Comparison of ENCODE assay signal across 9 cellular contexts in genomic region chr16:1420111-1420539, GRCh38. TPM values are rescaled to one million over a fixed set of nuclear protein-coding genes. Genes with fewer than 3 reads are reported as not detected.
DNase-seq lines count a peak whose midpoint lies in the region; ATAC-seq, FAIRE-seq and TF ChIP-seq lines count a peak whose summit lies in the region.
"Had no signal": no experiment of that assay in that cellular context is flagged by ENCODE, and none has a peak within 500 bp of the region (broad histone marks: within the 10 kb centered on the region; RNA-seq: fewer than 3 reads in every experiment).

No MANE protein-coding gene starts in this region.

- in situ Hi-C loops in GM12878 (cut with MboI): no loop called here

- peak overlapping the region; percentile 90 for H3K9ac ChIP-seq in GM12878 (ENCODE audit: control insufficient read depth, insufficient read depth, low read length)

- peak overlapping the region; percentile 73 for H3K4me2 ChIP-seq in GM12878 (ENCODE audit: control insufficient read depth, insufficient read depth)

- H3K4me1 ChIP-seq in GM12878 (ENCODE audit: control insufficient read depth, insufficient read depth, low read length) (no peaks in the 10 kb centered on the region), mesodermal cell (ENCODE audit: control insufficient read depth, insufficient read depth, low read length, poor library complexity, severe bottlenecking) (peaks cover 5% of the 10 kb centered on the region)

- CTCF ChIA-PET in GM12878 (lab: Yijun Ruan, JAX): interaction anchor here (0.6 kb wide), 1 partner anchor 39 kb away, joined by 3 read pairs; no protein-coding TSS in a partner anchor

- SMC1A ChIA-PET in GM12878 (lab: Charles Lee; ENCODE audit: uncharacterized antibody, unreplicated experiment): interaction anchor here (1.7 kb wide), 1 partner anchor 13 kb away, joined by 3 read pairs; no protein-coding TSS in a partner anchor

- RAD21 ChIA-PET in GM12878 (lab: Charles Lee; ENCODE audit: unreplicated experiment): interaction anchor here (0.7 to 1.0 kb wide), 3 partner anchors 12 to 362 kb away, joined by 3 to 4 read pairs (median 3); partner anchors contain the start of genes NUBP2 and SPSB3

- no peak for TF ChIP-seq EP300 in GM12878 (IDR thresholded peaks at IDR 0.05; ENCODE audit: borderline replicate concordance in 1 of 2, control insufficient read depth in 1 of 2, low read depth in 2 of 2, low read length in 2 of 2)

- H2AFZ ChIP-seq in GM12878 (ENCODE audit: control insufficient read depth, low read depth, low read length): no peak overlapping the region

- H3K9me3 ChIP-seq in GM12878 (replicated peaks; ENCODE audit: control insufficient read depth, insufficient read depth, low read length) (no peaks in the 10 kb centered on the region), mesodermal cell (ENCODE audit: control insufficient read depth, low read length) (peaks cover 11% of the 10 kb centered on the region)

- FAIRE-seq in GM12878 (lab: Jason Lieb, UNC): peak; percentile 13
- FAIRE-seq: colon had no signal

- H3K4me3 ChIP-seq in GM12878 (peak overlapping the region; percentile 94), mesodermal cell (ENCODE audit: extremely low read depth, insufficient read depth, low read length, poor library complexity, severe bottlenecking) (peak overlapping the region; percentile 99)

- peak; percentile 25 for DNase-seq in activated CD4-positive, alpha-beta T cell treated with anti-CD3 and anti-CD28 coated beads for 48 hours
- no peak for DNase-seq in activated CD4-positive, alpha-beta T cell treated with anti-CD3 and anti-CD28 coated beads, Interleukin-2, amount 50 U/mL, for 48 hours
- DNase-seq in GM12878 (ENCODE audit: low read depth, low spot score) (no peak), hepatic stellate cell (ENCODE audit: low spot score) (no peak), SIG-M5 (lab: John Stamatoyannopoulos, UW) (no peak), cortex of kidney (lab: John Stamatoyannopoulos, UW) (no peak)

- BruUV-seq in GM12878 (replicated peaks; lab: Mats Ljungman, UMichigan): TSS peak; percentile 93

- H4K20me1 ChIP-seq in GM12878 (ENCODE audit: control insufficient read depth, insufficient read depth): no peaks in the 10 kb centered on the region

- TF ChIP-seq POLR2A in GM12878 (IDR thresholded peaks at IDR 0.05; ENCODE audit: low read depth, low read length): no peak

- ATAC-seq in HG03439 (IDR thresholded peaks at IDR 0.05; ENCODE audit: unreplicated experiment): peak; percentile 5
- ATAC-seq in GM12878: peak; percentile 7

- TF ChIP-seq RAD21 in GM12878 (IDR thresholded peaks at IDR 0.05; ENCODE audit: insufficient read depth, low read depth, low read length): no peak

- no peak for TF ChIP-seq CTCF in GM12878 (IDR thresholded peaks at IDR 0.05 in 2 of 3, conservative IDR thresholded peaks at IDR 0.05 in 1 of 3; ENCODE audit: control insufficient read depth in 2 of 3, extremely low read depth in 1 of 3, insufficient read depth in 1 of 3, low read depth in 3 of 3, low read length in 3 of 3)

- H3K36me3 ChIP-seq in GM12878 (ENCODE audit: control insufficient read depth in 2 of 2, insufficient read depth in 2 of 2, low read length in 1 of 2): peaks cover 0 to 1% of the 10 kb centered on the region in 2 experiments; a peak in 2 of 4 replicates
- peaks cover 19% of the 10 kb centered on the region for H3K36me3 ChIP-seq in mesodermal cell (ENCODE audit: control insufficient read depth, insufficient read depth, low read length)

- peaks cover 20% of the 10 kb centered on the region for H3K79me2 ChIP-seq in GM12878 (ENCODE audit: control insufficient read depth, insufficient read depth, low read length)

- POLR2A ChIA-PET in GM12878 (lab: Charles Lee): interaction anchor here (1.0 to 2.7 kb wide), 6 partner anchors 22 to 286 kb away, joined by 3 to 7 read pairs (median 5); partner anchors contain the start of genes JPT2, MAPK8IP3 and TELO2

- WGBS in GM12878 (ENCODE audit: insufficient coverage, insufficient replicate concordance, low lambda C conversion rate, missing lambda C conversion rate): under 1% methylated on average over 22 of the region's 22 CpGs
- 3 to 5% methylated on average over 20 to 22 of the region's 22 CpGs for whole genome bisulfite sequencing in mesodermal cell (ENCODE audit: insufficient coverage in 2 of 2), 2 experiments

- intact Hi-C loops in GM12878 (cut with micrococcal nuclease; ENCODE audit: unreplicated experiment): loop anchor here (2.0 to 5.0 kb wide), 4 partner anchors 52 to 363 kb away; partner anchors contain the start of genes CRAMP1, IFT140, NUBP2 and SPSB3

- H3K27ac ChIP-seq in GM12878 (ENCODE audit: control insufficient read depth, insufficient read depth) (peak overlapping the region; percentile 98), mesodermal cell (ENCODE audit: low read depth, low read length, severe bottlenecking) (peak overlapping the region; percentile 74)

- H3K27me3 ChIP-seq in GM12878 (replicated peaks in 1 of 2; ENCODE audit: control insufficient read depth in 2 of 2, insufficient read depth in 2 of 2, low read length in 1 of 2): no peaks in the 10 kb centered on the region

RNA-seq across cellular contexts. Expression of gene UQCC4, which starts 0.4 kb away (rescaled TPM):
- 7.8 and 10.6 TPM in 2 replicates for total RNA-seq in GM12878 (2013; cell fraction: nucleolus; rRNA removed)
- total RNA-seq in GM12878 (2014; rRNA removed) (23.8 and 29.2 TPM in 2 replicates), GM12878 (2014; rRNA removed; fragmentation: Illumina TruSeq; extraction: Trizol) (12.4 and 15.1 TPM in 2 replicates), GM12878 (2021) (21.9 and 23.7 TPM in 2 replicates)
- 12.4 TPM for polyA plus RNA-seq in GM12878 (2011; ENCODE audit: low read depth)
- polyA plus RNA-seq in GM12878 (2011; rRNA removed) (24.5 and 32.9 TPM in 2 replicates), GM12878 (2014; fragmentation: Illumina TruSeq; extraction: Trizol) (4.1 and 9.2 TPM in 2 replicates), GM12878 (2014; fragmentation: Nextera tagmentation; extraction: Ambion mirVana) (1 to 10 TPM; 1.7 to 4.7 TPM), GM12878 (2014; rRNA removed) (25.4 and 27.1 TPM in 2 replicates), GM12878 (2016; fragmentation: Nextera tagmentation; extraction: Ambion mirVana) (10 to 100 TPM; 45.3 to 56.1 TPM)
- 41.9 and 49.1 TPM in 2 replicates for polyA plus RNA-seq in GM12878 (2011; cell fraction: cytosol; rRNA removed)
- polyA plus RNA-seq in GM12878 (2011; cell fraction: nucleus; rRNA removed): 21.9 and 25.0 TPM in 2 replicates
- polyA plus RNA-seq in GM12878 (2012): 15.1 and 16.1 TPM in 2 replicates
- polyA minus RNA-seq in GM12878 (2011; rRNA and poly(A)+ RNA removed): 12.1 and 16.2 TPM in 2 replicates
- polyA minus RNA-seq in GM12878 (2011; cell fraction: cytosol; rRNA and poly(A)+ RNA removed): 6.8 and 7.5 TPM in 2 replicates
- polyA minus RNA-seq in GM12878 (2011; cell fraction: nucleus; rRNA and poly(A)+ RNA removed): 6.4 and 13.4 TPM in 2 replicates
- 13.8 TPM for polyA plus RNA-seq in mesodermal cell (2013, experiment 1 of 2)
- 11.5 TPM for polyA plus RNA-seq in mesodermal cell (2013, experiment 2 of 2)

RNA-seq across cellular contexts. Expression of gene UNKL, which starts 5.6 kb away (rescaled TPM):
- 59.6 and 66.8 TPM in 2 replicates for total RNA-seq in GM12878 (2013; cell fraction: nucleolus; rRNA removed)
- total RNA-seq in GM12878 (2014; rRNA removed) (7.5 and 12.4 TPM in 2 replicates), GM12878 (2014; rRNA removed; fragmentation: Illumina TruSeq; extraction: Trizol) (3.5 and 5.4 TPM in 2 replicates), GM12878 (2021) (18.4 and 21.6 TPM in 2 replicates)
- 6.8 TPM for polyA plus RNA-seq in GM12878 (2011; ENCODE audit: low read depth)
- polyA plus RNA-seq in GM12878 (2011; rRNA removed) (8.9 and 11.2 TPM in 2 replicates), GM12878 (2014; fragmentation: Illumina TruSeq; extraction: Trizol) (1.1 and 2.1 TPM in 2 replicates), GM12878 (2014; fragmentation: Nextera tagmentation; extraction: Ambion mirVana) (under 1 TPM; 0.40 to 0.57 TPM), GM12878 (2014; rRNA removed) (15.1 and 20.7 TPM in 2 replicates), GM12878 (2016; fragmentation: Nextera tagmentation; extraction: Ambion mirVana) (1 to 10 TPM; 8.6 to 9.6 TPM)
- 8.2 and 12.7 TPM in 2 replicates for polyA plus RNA-seq in GM12878 (2011; cell fraction: cytosol; rRNA removed)
- polyA plus RNA-seq in GM12878 (2011; cell fraction: nucleus; rRNA removed): 109 and 131 TPM in 2 replicates
- 10.9 and 18.3 TPM in 2 replicates for polyA plus RNA-seq in GM12878 (2012)
- 4.3 and 6.6 TPM in 2 replicates for polyA minus RNA-seq in GM12878 (2011; rRNA and poly(A)+ RNA removed)
- polyA minus RNA-seq in GM12878 (2011; cell fraction: cytosol; rRNA and poly(A)+ RNA removed): 6.7 and 10.3 TPM in 2 replicates
- 14.6 and 20.2 TPM in 2 replicates for polyA minus RNA-seq in GM12878 (2011; cell fraction: nucleus; rRNA and poly(A)+ RNA removed)
- polyA plus RNA-seq in mesodermal cell (2013, experiment 1 of 2): 14.2 TPM
- polyA plus RNA-seq in mesodermal cell (2013, experiment 2 of 2): 13.9 TPM

RNA-seq across cellular contexts. Expression of gene PERCC1, which starts 10.8 kb away (rescaled TPM):
- total RNA-seq in GM12878 (2013; cell fraction: nucleolus; rRNA removed): not detected in 2 replicates
- total RNA-seq in GM12878 (2014; rRNA removed): not detected in 2 replicates
- not detected in 2 replicates for total RNA-seq in GM12878 (2014; rRNA removed; fragmentation: Illumina TruSeq; extraction: Trizol)
- total RNA-seq in GM12878 (2021): not detected in 2 replicates
- not detected for polyA plus RNA-seq in GM12878 (2011; ENCODE audit: low read depth)
- not detected in 2 replicates for polyA plus RNA-seq in GM12878 (2011; rRNA removed)
- polyA plus RNA-seq in GM12878 (2011; cell fraction: cytosol; rRNA removed): not detected in 2 replicates
- polyA plus RNA-seq in GM12878 (2011; cell fraction: nucleus; rRNA removed): not detected in 2 replicates
- polyA plus RNA-seq in GM12878 (2012): not detected in 2 replicates
- polyA plus RNA-seq in GM12878 (2014; fragmentation: Illumina TruSeq; extraction: Trizol): not detected in 2 replicates
- polyA plus RNA-seq in GM12878 (2014; fragmentation: Nextera tagmentation; extraction: Ambion mirVana): not detected
- polyA plus RNA-seq in GM12878 (2014; rRNA removed): not detected in 2 replicates
- polyA plus RNA-seq in GM12878 (2016; fragmentation: Nextera tagmentation; extraction: Ambion mirVana): not detected
- not detected in 2 replicates for polyA minus RNA-seq in GM12878 (2011; rRNA and poly(A)+ RNA removed)
- not detected in 2 replicates for polyA minus RNA-seq in GM12878 (2011; cell fraction: cytosol; rRNA and poly(A)+ RNA removed)
- not detected in 2 replicates for polyA minus RNA-seq in GM12878 (2011; cell fraction: nucleus; rRNA and poly(A)+ RNA removed)
- polyA plus RNA-seq in mesodermal cell (2013, experiment 1 of 2): not detected
- not detected for polyA plus RNA-seq in mesodermal cell (2013, experiment 2 of 2)

RNA-seq across cellular contexts. Expression of gene CCDC154, which starts 24.2 kb away (rescaled TPM):
- total RNA-seq in GM12878 (2013; cell fraction: nucleolus; rRNA removed): 0.42 and 0.46 TPM in 2 replicates
- total RNA-seq in GM12878 (2014; rRNA removed) (0.06 and 0.11 TPM in 2 replicates), GM12878 (2014; rRNA removed; fragmentation: Illumina TruSeq; extraction: Trizol) (not detected in 2 replicates), GM12878 (2021) (0.21 and 0.26 TPM in 2 replicates)
- polyA plus RNA-seq in GM12878 (2011; ENCODE audit: low read depth): not detected
- polyA plus RNA-seq in GM12878 (2011; rRNA removed) (not detected in 2 replicates), GM12878 (2014; fragmentation: Illumina TruSeq; extraction: Trizol) (not detected in 2 replicates), GM12878 (2014; fragmentation: Nextera tagmentation; extraction: Ambion mirVana) (not detected), GM12878 (2014; rRNA removed) (0.33 TPM in 1 of 2 replicates, not detected in the other), GM12878 (2016; fragmentation: Nextera tagmentation; extraction: Ambion mirVana) (under 1 TPM in 1 of 2 experiments, not detected in 1; 0.25 TPM)
- polyA plus RNA-seq in GM12878 (2011; cell fraction: cytosol; rRNA removed): not detected in 2 replicates
- polyA plus RNA-seq in GM12878 (2011; cell fraction: nucleus; rRNA removed): 0.19 and 0.37 TPM in 2 replicates
- polyA plus RNA-seq in GM12878 (2012): 0.08 and 0.37 TPM in 2 replicates
- not detected in 2 replicates for polyA minus RNA-seq in GM12878 (2011; rRNA and poly(A)+ RNA removed)
- polyA minus RNA-seq in GM12878 (2011; cell fraction: cytosol; rRNA and poly(A)+ RNA removed): not detected in 2 replicates
- polyA minus RNA-seq in GM12878 (2011; cell fraction: nucleus; rRNA and poly(A)+ RNA removed): not detected in 2 replicates
- polyA plus RNA-seq in mesodermal cell (2013, experiment 1 of 2): 0.77 TPM
- polyA plus RNA-seq in mesodermal cell (2013, experiment 2 of 2): 0.81 TPM

RNA-seq across cellular contexts. Expression of gene CLCN7, which starts 54.7 kb away (rescaled TPM):
- total RNA-seq in GM12878 (2013; cell fraction: nucleolus; rRNA removed): 111 TPM in 2 replicates
- total RNA-seq in GM12878 (2014; rRNA removed) (21.3 and 27.1 TPM in 2 replicates), GM12878 (2014; rRNA removed; fragmentation: Illumina TruSeq; extraction: Trizol) (7.7 and 7.8 TPM in 2 replicates), GM12878 (2021) (56.3 and 62.5 TPM in 2 replicates)
- 18.9 TPM for polyA plus RNA-seq in GM12878 (2011; ENCODE audit: low read depth)
- polyA plus RNA-seq in GM12878 (2011; rRNA removed) (5.0 and 12.8 TPM in 2 replicates), GM12878 (2014; fragmentation: Illumina TruSeq; extraction: Trizol) (2.7 and 11.6 TPM in 2 replicates), GM12878 (2014; fragmentation: Nextera tagmentation; extraction: Ambion mirVana) (under 1 TPM; 0.04 to 0.18 TPM), GM12878 (2014; rRNA removed) (61.6 and 64.5 TPM in 2 replicates), GM12878 (2016; fragmentation: Nextera tagmentation; extraction: Ambion mirVana) (10 to 100 TPM; 36.7 to 38.0 TPM)
- polyA plus RNA-seq in GM12878 (2011; cell fraction: cytosol; rRNA removed): 12.9 and 20.6 TPM in 2 replicates
- polyA plus RNA-seq in GM12878 (2011; cell fraction: nucleus; rRNA removed): 292 and 389 TPM in 2 replicates
- 50.7 and 52.0 TPM in 2 replicates for polyA plus RNA-seq in GM12878 (2012)
- 17.0 and 18.1 TPM in 2 replicates for polyA minus RNA-seq in GM12878 (2011; rRNA and poly(A)+ RNA removed)
- 5.7 and 7.2 TPM in 2 replicates for polyA minus RNA-seq in GM12878 (2011; cell fraction: cytosol; rRNA and poly(A)+ RNA removed)
- 47.1 and 65.3 TPM in 2 replicates for polyA minus RNA-seq in GM12878 (2011; cell fraction: nucleus; rRNA and poly(A)+ RNA removed)
- 46.9 TPM for polyA plus RNA-seq in mesodermal cell (2013, experiment 1 of 2)
- polyA plus RNA-seq in mesodermal cell (2013, experiment 2 of 2): 34.1 TPM
